In the genomic region with DNA sequence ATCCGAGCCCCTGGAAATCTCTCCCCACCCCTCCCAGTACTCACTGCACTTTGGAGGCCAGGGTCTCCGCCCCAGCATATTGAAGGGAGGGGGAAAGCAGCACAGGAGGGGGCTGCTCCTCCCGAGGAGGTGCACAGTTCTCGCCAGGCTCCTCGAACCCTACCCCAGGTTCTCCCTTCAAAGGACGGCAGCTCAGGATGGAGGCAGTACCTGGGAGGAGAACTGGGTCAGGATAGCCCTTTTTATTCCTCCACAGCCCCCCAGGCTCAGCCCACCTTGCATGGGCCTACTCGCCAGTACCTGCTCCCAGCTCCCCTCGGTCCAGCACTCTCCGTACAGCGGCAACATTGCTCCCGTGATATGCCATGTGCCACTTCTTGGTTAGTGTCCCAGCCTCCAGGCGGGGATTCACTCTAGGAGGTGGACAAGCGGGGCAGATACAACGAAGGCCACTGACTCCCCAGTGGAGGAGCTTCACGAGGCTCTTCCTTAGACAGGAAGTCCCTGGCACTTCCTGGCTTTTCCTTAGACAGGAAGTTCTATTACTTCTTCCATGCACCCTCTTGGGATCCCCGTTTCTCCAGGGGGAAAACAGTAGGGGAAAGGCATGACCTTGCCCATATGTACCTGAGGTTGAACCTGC, we compare ENCODE assay signal across 19 cellular contexts. TPM values are rescaled to one million over a fixed set of nuclear protein-coding genes. Genes with fewer than 3 reads are reported as not detected.
A peak's percentile ranks its signal among the peaks of the same experiment; 100 is the strongest.
DNase-seq lines count a peak whose midpoint lies in the region; ATAC-seq and TF ChIP-seq lines count a peak whose summit lies in the region.
"Had no signal": no experiment of that assay in that cellular context is flagged by ENCODE, and none has a peak within 500 bp of the region (broad histone marks: within the 10 kb centered on the region; RNA-seq: fewer than 3 reads in every experiment).

No MANE protein-coding gene starts in this region.

- H3K14ac ChIP-seq in neuronal stem cell (ENCODE audit: low read length) = no peak overlapping the region

- no peaks in the 10 kb centered on the region for H3K27me3 ChIP-seq in GM23338 (ENCODE audit: insufficient read depth)
- no peaks in the 10 kb centered on the region for H3K27me3 ChIP-seq in neuronal stem cell (ENCODE audit: control insufficient read depth in 3 of 3, insufficient read depth in 3 of 3, low read depth in 1 of 3, low read length in 3 of 3)
- no peaks in the 10 kb centered on the region for H3K27me3 ChIP-seq in A673 (replicated peaks; ENCODE audit: insufficient read depth, low read depth, low read length, poor library complexity)
- H3K27me3 ChIP-seq: adrenal gland, suprapubic skin had no signal

- no CpG with 5 or more reads among the region's 16 CpGs for WGBS in neuronal stem cell (ENCODE audit: extremely low coverage in 2 of 2, insufficient read length in 2 of 2, insufficient replicate concordance in 1 of 2), 2 donors

- no peak overlapping the region for H2BK12ac ChIP-seq in neuronal stem cell (ENCODE audit: low read length)

- TF ChIP-seq CTCF in GM23338 (conservative IDR thresholded peaks at IDR 0.05; ENCODE audit: low read depth in 2 of 2) (no peak), brain (conservative IDR thresholded peaks at IDR 0.05) (no peak), A673 (conservative IDR thresholded peaks at IDR 0.05; ENCODE audit: low read depth, low read length) (no peak)

- H3K27me3 Mint-ChIP-seq in activated T-cell treated with anti-CD3 and anti-CD28 coated beads, Interleukin-2, amount 50 U/mL, for 24 hours = no peaks in the 10 kb centered on the region
- peaks cover 25% of the 10 kb centered on the region for H3K27me3 Mint-ChIP-seq in GM23338 (ENCODE audit: insufficient read depth, low read depth, poor library complexity)
- no peaks in the 10 kb centered on the region for H3K27me3 Mint-ChIP-seq in brain
- H3K27me3 Mint-ChIP-seq: memory B cell had no signal

- POLR2A ChIA-PET in A673 (lab: Charles Lee; ENCODE audit: low non-redundant PET) = no interaction called here

- H3K9me2 ChIP-seq in GM23338 (ENCODE audit: insufficient read depth) = no peaks in the 10 kb centered on the region

- H3K79me2 ChIP-seq in GM23338 (replicated peaks; ENCODE audit: insufficient read depth) = peaks cover 8% of the 10 kb centered on the region; the same call in 1 of the 2 replicates

- peak overlapping the region; percentile 73 for H3K27ac Mint-ChIP-seq in activated T-cell treated with anti-CD3 and anti-CD28 coated beads, Interleukin-2, amount 50 U/mL, for 24 hours
- H3K27ac Mint-ChIP-seq in GM23338 (no peak overlapping the region), brain (peak overlapping the region in 2 of 5 experiments; percentile 24 to 89)

- H2BK120ac ChIP-seq in neuronal stem cell (ENCODE audit: low read depth, low read length) = no peak overlapping the region

- H3K4me2 ChIP-seq in GM23338 = no peak overlapping the region
- peak overlapping the region; percentile 3 for H3K4me2 ChIP-seq in neuronal stem cell (ENCODE audit: insufficient read depth, low read length, poor library complexity, severe bottlenecking)

- H2AFZ ChIP-seq in GM23338 (no peak overlapping the region), neuronal stem cell (ENCODE audit: low read length) (no peak overlapping the region)

- peaks cover 6% of the 10 kb centered on the region; the same call in 1 of the 2 replicates for H3K4me1 ChIP-seq in GM23338 (ENCODE audit: insufficient read depth)
- peaks cover 6 to 13% of the 10 kb centered on the region in 2 donors for H3K4me1 ChIP-seq in neuronal stem cell (ENCODE audit: control insufficient read depth in 2 of 2, insufficient read depth in 1 of 2, low read depth in 1 of 2, low read length in 2 of 2)
- H3K4me1 ChIP-seq in A673 (ENCODE audit: insufficient read depth, low read length, poor library complexity, severe bottlenecking) = peaks cover 8% of the 10 kb centered on the region

- no peaks in the 10 kb centered on the region for H3K9me3 Mint-ChIP-seq in activated T-cell treated with anti-CD3 and anti-CD28 coated beads, Interleukin-2, amount 50 U/mL, for 24 hours
- H3K9me3 Mint-ChIP-seq in GM23338 = no peaks in the 10 kb centered on the region
- H3K9me3 Mint-ChIP-seq in brain = no peaks in the 10 kb centered on the region
- H3K9me3 Mint-ChIP-seq: memory B cell had no signal

- peaks cover 30% of the 10 kb centered on the region for H3K36me3 ChIP-seq in GM23338 (ENCODE audit: insufficient read depth)
- peaks cover 64 to 80% of the 10 kb centered on the region in 2 donors for H3K36me3 ChIP-seq in neuronal stem cell (replicated peaks in 1 of 2; ENCODE audit: control insufficient read depth in 2 of 2, insufficient read depth in 2 of 2, low read length in 2 of 2)
- H3K36me3 ChIP-seq in A673 (ENCODE audit: insufficient read depth, low read length, poor library complexity, severe bottlenecking) = peaks cover 56% of the 10 kb centered on the region

- ATAC-seq in GM23338 = no peak
- no peak for ATAC-seq in HG02885 (IDR thresholded peaks at IDR 0.05; ENCODE audit: poor library complexity, unreplicated experiment)

- H4K20me1 ChIP-seq in GM23338 (replicated peaks; ENCODE audit: insufficient read depth) = peaks cover 13% of the 10 kb centered on the region

- H2AK5ac ChIP-seq in neuronal stem cell (ENCODE audit: low read depth, low read length) = no peak overlapping the region

- no peak overlapping the region for H3K23ac ChIP-seq in neuronal stem cell (ENCODE audit: low read depth, low read length, poor library complexity)

- peaks cover 6% of the 10 kb centered on the region for H3K79me1 ChIP-seq in neuronal stem cell (ENCODE audit: low read depth, low read length)

- no peak overlapping the region for H2BK15ac ChIP-seq in neuronal stem cell (ENCODE audit: low read length)

- DNase-seq in activated T-cell treated with anti-CD3 and anti-CD28 coated beads, Interleukin-2, amount 50 U/mL, for 24 hours = no peak
- DNase-seq in activated T-cell treated with anti-CD3 and anti-CD28 coated beads for 4 hours (no peak), GM23338 (ENCODE audit: low spot score) (no peak), neuronal stem cell (ENCODE audit: low spot score) (no peak), iPS-NIHi7 (ENCODE audit: extremely low spot score) (no peak), A673 (ENCODE audit: low spot score) (no peak)
- DNase-seq: Caco-2; effector memory CD4-positive, alpha-beta T cell; EL; head of caudate nucleus; NCI-H1694 treated with DMSO at 0.1 percent for 48 hours; NK-92 treated with Interleukin-12 subunit alpha and Interleukin-12 subunit beta, amount 100 ng/mL, for 24 hours; stimulated activated CD4-positive, alpha-beta T cell treated with anti-CD3 and anti-CD28 coated beads, Interleukin-2, amount 100 ng/mL, for 24 hours had no signal

- H3F3A ChIP-seq in GM23338 (replicated peaks; ENCODE audit: low read depth) = peaks cover 46% of the 10 kb centered on the region

- H3K9me3 ChIP-seq in neuronal stem cell (replicated peaks in 1 of 2; ENCODE audit: control insufficient read depth in 2 of 2, insufficient read depth in 1 of 2, low read depth in 1 of 2, low read length in 2 of 2) (no peaks in the 10 kb centered on the region), A673 (ENCODE audit: low read depth, low read length, poor library complexity, severe bottlenecking) (no peaks in the 10 kb centered on the region)
- H3K9me3 ChIP-seq: adrenal gland, Caco-2, suprapubic skin had no signal

- CTCF ChIA-PET in A673 (lab: Charles Lee) = no interaction called here

- H3K4me3 ChIP-seq in GM23338 (no peak overlapping the region), neuronal stem cell (ENCODE audit: low read length in 2 of 2) (no peak overlapping the region), A673 (ENCODE audit: low read depth, low read length, poor library complexity, severe bottlenecking) (no peak overlapping the region)
- H3K4me3 ChIP-seq: adrenal gland, suprapubic skin had no signal

- intact Hi-C loops in A673 (cut with micrococcal nuclease; ENCODE audit: unreplicated experiment) = no loop called here

- H4K91ac ChIP-seq in neuronal stem cell (ENCODE audit: low read depth, low read length, poor library complexity) = no peak overlapping the region

- H3K18ac ChIP-seq in neuronal stem cell (ENCODE audit: low read length) = no peak overlapping the region

- no peak overlapping the region for H3K27ac ChIP-seq in GM23338 (ENCODE audit: low read depth)
- H3K27ac ChIP-seq in neuronal stem cell (replicated peaks; ENCODE audit: low read length) = no peak overlapping the region
- H3K27ac ChIP-seq in A673 (ENCODE audit: low read depth, low read length, poor library complexity, severe bottlenecking) = no peak overlapping the region
- H3K27ac ChIP-seq: adrenal gland had no signal

- no peak overlapping the region for H3K4ac ChIP-seq in neuronal stem cell (ENCODE audit: low read length)

- peak overlapping the region; percentile 27 for H4K8ac ChIP-seq in neuronal stem cell (ENCODE audit: low read depth, low read length)

- BruUV-seq in A673 (replicated peaks; lab: Mats Ljungman, UMichigan) = no TSS peak

- H3K9ac ChIP-seq in neuronal stem cell (ENCODE audit: low read depth, low read length, poor library complexity) = peak overlapping the region; percentile 55

- peaks cover 33% of the 10 kb centered on the region for H3K4me1 Mint-ChIP-seq in activated T-cell treated with anti-CD3 and anti-CD28 coated beads, Interleukin-2, amount 50 U/mL, for 24 hours (ENCODE audit: low read depth)
- peaks cover 25% of the 10 kb centered on the region for H3K4me1 Mint-ChIP-seq in GM23338
- peaks cover 34% of the 10 kb centered on the region for H3K4me1 Mint-ChIP-seq in brain

- H2BK5ac ChIP-seq in neuronal stem cell (ENCODE audit: low read length) = no peak overlapping the region

- no peak overlapping the region for H3K4me3 Mint-ChIP-seq in activated T-cell treated with anti-CD3 and anti-CD28 coated beads, Interleukin-2, amount 50 U/mL, for 24 hours
- H3K4me3 Mint-ChIP-seq in GM23338 (peak overlapping the region; percentile 42; the same call in 1 of the 3 replicates), brain (peak overlapping the region in 4 of 5 experiments; percentile 52 to 75 (median 64))

- peaks cover 94% of the 10 kb centered on the region for H3K36me3 Mint-ChIP-seq in activated T-cell treated with anti-CD3 and anti-CD28 coated beads, Interleukin-2, amount 50 U/mL, for 24 hours (ENCODE audit: low read depth)
- H3K36me3 Mint-ChIP-seq in GM23338 (ENCODE audit: low read depth) (peaks cover 77% of the 10 kb centered on the region), brain (peaks cover 59% of the 10 kb centered on the region)

RNA-seq across cellular contexts. Expression of gene GPS2, which starts 2.1 kb away (rescaled TPM):
- 64.8 and 83.4 TPM in 2 replicates for total RNA-seq in GM23338 (2014; rRNA removed; shearing (Covaris generic))
- polyA plus RNA-seq in GM23338 (2016; fragmentation: Nextera tagmentation; extraction: Ambion mirVana) = 117 and 122 TPM in 2 replicates
- 128 TPM for polyA plus RNA-seq in brain (ENCODE audit: insufficient read depth, low read depth, low replicate concordance)
- polyA plus RNA-seq in neuronal stem cell (2013, experiment 1 of 2) = 38.8 TPM
- polyA plus RNA-seq in neuronal stem cell (2013, experiment 2 of 2) = 39.5 TPM
- total RNA-seq in A673 (2021) = 116 and 133 TPM in 2 replicates

RNA-seq across cellular contexts. Expression of gene EIF5A, which starts 9.9 kb away (rescaled TPM):
- total RNA-seq in GM23338 (2014; rRNA removed; shearing (Covaris generic)) = 791 and 833 TPM in 2 replicates
- polyA plus RNA-seq in GM23338 (2016; fragmentation: Nextera tagmentation; extraction: Ambion mirVana) = 1,562 and 1,621 TPM in 2 replicates
- polyA plus RNA-seq in brain (ENCODE audit: insufficient read depth, low read depth, low replicate concordance) = 562 TPM
- 383 TPM for polyA plus RNA-seq in neuronal stem cell (2013, experiment 1 of 2)
- polyA plus RNA-seq in neuronal stem cell (2013, experiment 2 of 2) = 383 TPM
- 1,112 and 1,128 TPM in 2 replicates for total RNA-seq in A673 (2021)

RNA-seq across cellular contexts. Expression of gene NEURL4, which starts 11.9 kb away (rescaled TPM):
- total RNA-seq in GM23338 (2014; rRNA removed; shearing (Covaris generic)) = 36.8 and 42.3 TPM in 2 replicates
- 6.3 and 6.7 TPM in 2 replicates for polyA plus RNA-seq in GM23338 (2016; fragmentation: Nextera tagmentation; extraction: Ambion mirVana)
- 25.3 TPM for polyA plus RNA-seq in brain (ENCODE audit: insufficient read depth, low read depth, low replicate concordance)
- polyA plus RNA-seq in neuronal stem cell (2013, experiment 1 of 2) = 15.9 TPM
- polyA plus RNA-seq in neuronal stem cell (2013, experiment 2 of 2) = 15.0 TPM
- total RNA-seq in A673 (2021) = 81.7 and 99.5 TPM in 2 replicates

RNA-seq across cellular contexts. Expression of gene ACAP1, which starts 19.0 kb away (rescaled TPM):
- total RNA-seq in GM23338 (2014; rRNA removed; shearing (Covaris generic)) = 30.7 and 35.8 TPM in 2 replicates
- polyA plus RNA-seq in GM23338 (2016; fragmentation: Nextera tagmentation; extraction: Ambion mirVana) (40.1 and 43.9 TPM in 2 replicates), brain (ENCODE audit: insufficient read depth, low read depth, low replicate concordance) (1.7 TPM)
- 6.8 TPM for polyA plus RNA-seq in neuronal stem cell (2013, experiment 1 of 2)
- polyA plus RNA-seq in neuronal stem cell (2013, experiment 2 of 2) = 5.7 TPM
- 1.1 TPM in 2 replicates for total RNA-seq in A673 (2021)

RNA-seq across cellular contexts. Expression of gene YBX2, which starts 22.8 kb away (rescaled TPM):
- 20.6 and 36.5 TPM in 2 replicates for total RNA-seq in GM23338 (2014; rRNA removed; shearing (Covaris generic))
- 22.1 and 22.5 TPM in 2 replicates for polyA plus RNA-seq in GM23338 (2016; fragmentation: Nextera tagmentation; extraction: Ambion mirVana)
- 41.4 TPM for polyA plus RNA-seq in brain (ENCODE audit: insufficient read depth, low read depth, low replicate concordance)
- 7.6 TPM for polyA plus RNA-seq in neuronal stem cell (2013, experiment 1 of 2)
- 7.5 TPM for polyA plus RNA-seq in neuronal stem cell (2013, experiment 2 of 2)
- total RNA-seq in A673 (2021) = 0.77 and 1.6 TPM in 2 replicates
- polyA plus RNA-seq: fibroblast of lung had no signal
